15 cellular contexts compared by ENCODE assay signal in genomic region chr7:28725911-28726310, GRCh38.
"Had no signal": no experiment of that assay in that cellular context is flagged by ENCODE, and none has a peak within 500 bp of the region (broad histone marks: within the 10 kb centered on the region; RNA-seq: fewer than 3 reads in every experiment).

No MANE protein-coding gene starts in this region.

- H3K27ac ChIP-seq: vagina, WERI-Rb-1 had no signal

- ATAC-seq: activated CD4-positive, alpha-beta T cell treated with anti-CD3 and anti-CD28 coated beads for 36 hours; activated CD8-positive, alpha-beta T cell treated with anti-CD3 and anti-CD28 coated beads for 36 hours; activated T-cell treated with anti-CD3 and anti-CD28 coated beads, Interleukin-2, amount 50 U/mL, for 72 hours; stimulated activated naive CD8-positive, alpha-beta T cell treated with anti-CD3 and anti-CD28 coated beads, Interleukin-15, amount 100 ng/mL, for 72 hours had no signal

- DNase-seq: activated CD4-positive, alpha-beta T cell treated with anti-CD3 and anti-CD28 coated beads for 36 hours; activated CD8-positive, alpha-beta memory T cell treated with anti-CD3 and anti-CD28 coated beads, Interleukin-2, amount 50 U/mL, for 4 hours; activated CD8-positive, alpha-beta T cell treated with anti-CD3 and anti-CD28 coated beads for 36 hours; activated naive CD4-positive, alpha-beta T cell; activated T-cell treated with anti-CD3 and anti-CD28 coated beads, Interleukin-2, amount 50 U/mL, for 72 hours; esophagus squamous epithelium; heart right ventricle; islet precursor cell; left ventricle myocardium superior; stimulated activated CD4-positive, alpha-beta T cell treated with anti-CD3 and anti-CD28 coated beads, Interleukin-4, amount 100 ng/mL, for 4 hours; stimulated activated naive CD8-positive, alpha-beta T cell treated with anti-CD3 and anti-CD28 coated beads, Interleukin-15, amount 100 ng/mL, for 72 hours; T-helper 9 cell; tibial artery; WERI-Rb-1 had no signal
